In genomic region chr2:23199115-23199918, GRCh38 we compare ENCODE assay signal across 8 cellular contexts.
DNase-seq lines count a peak whose midpoint lies in the region; TF ChIP-seq lines count a peak whose summit lies in the region.

No MANE protein-coding gene starts in this region.

- in situ Hi-C loops in Caki2 (cut with HindIII; ENCODE audit: low pct_unique_long_range_greater_than_20kb, low sequenced_read_pairs): no loop called here

- H3K36me3 ChIP-seq in thyroid gland: no peaks in the 10 kb centered on the region

- no peaks in the 10 kb centered on the region for H3K4me1 ChIP-seq in thyroid gland

- no peak overlapping the region for H3K27ac ChIP-seq in thyroid gland

- no peaks in the 10 kb centered on the region for H3K9me3 ChIP-seq in thyroid gland

- WGBS in thyroid gland, 2 donors: 62 to 69% methylated on average over 7 of the region's 7 CpGs

- peak; percentile 27 for DNase-seq in Caki2 (ENCODE audit: low read depth)
- peak; percentile 18 for DNase-seq in GM20000 (ENCODE audit: low spot score)
- peak; percentile 59 for DNase-seq in NCI-H69 (lab: John Stamatoyannopoulos, UW)
- peak; percentile 10 for DNase-seq in fibroblast of the conjunctiva (ENCODE audit: low read depth)
- DNase-seq in NCI-H2029 (lab: John Stamatoyannopoulos, UW): no peak
- DNase-seq in thyroid gland: no peak
- no peak for DNase-seq in HuH-7.5 (ENCODE audit: low spot score)
- DNase-seq in stimulated activated naive CD4-positive, alpha-beta T cell treated with Interleukin-2 at 50 U/mL for 16 hours (lab: John Stamatoyannopoulos, UW): no peak

- no peak for TF ChIP-seq POLR2A in thyroid gland (IDR thresholded peaks at IDR 0.05)

- TF ChIP-seq CTCF in GM20000 (IDR thresholded peaks at IDR 0.05; ENCODE audit: extremely low read depth, missing control alignments) (peak; percentile 31), thyroid gland (IDR thresholded peaks at IDR 0.05) (peak in 1 of 6 experiments; percentile 7)

- intact Hi-C loops in thyroid gland (cut with DNase I): no loop called here

- H3K27me3 ChIP-seq in thyroid gland: no peaks in the 10 kb centered on the region

- no peak overlapping the region for H3K4me3 ChIP-seq in thyroid gland (replicated peaks in 1 of 3)

Comparison
In these comparisons a context has a peak if more than half of its experiments do, and no peak if none do; other contexts are left out.
1. DNase-seq: peak in Caki2 (single experiment), GM20000 (single experiment), NCI-H69 (single experiment) and fibroblast of the conjunctiva (single experiment); none in NCI-H2029 (single experiment), thyroid gland (0 of 2), HuH-7.5 (single experiment) and stimulated activated naive CD4-positive, alpha-beta T cell treated with Interleukin-2 at 50 U/mL for 16 hours (single experiment).